11 cellular contexts compared by ENCODE assay signal in genomic region chr10:98404571-98405396, GRCh38. TPM values are rescaled to one million over a fixed set of nuclear protein-coding genes. Genes with fewer than 3 reads are reported as not detected.
DNase-seq lines count a peak whose midpoint lies in the region; ATAC-seq, FAIRE-seq and TF ChIP-seq lines count a peak whose summit lies in the region.
"Had no signal": no experiment of that assay in that cellular context is flagged by ENCODE, and none has a peak within 500 bp of the region (broad histone marks: within the 10 kb centered on the region; RNA-seq: fewer than 3 reads in every experiment).

No MANE protein-coding gene starts in this region.

- no peak for FAIRE-seq in kidney (lab: Jason Lieb, UNC)

- no peaks in the 10 kb centered on the region for H3K9me3 Mint-ChIP-seq in T-helper 2 cell treated with Interferon-gamma antibody and Interleukin-4, amounts not matched to agents 5 μg/mL and 100 μg/mL, for 36 hours
- H3K9me3 Mint-ChIP-seq: stimulated activated naive CD8-positive, alpha-beta T cell treated with anti-CD3 and anti-CD28 coated beads, Interleukin-15, Interleukin-2, amounts not matched to agents 100 ng/mL and 50 ng/mL, for 24 hours had no signal

- intact Hi-C loops in kidney (cut with DNase I), result no loop called here

- H3K9ac ChIP-seq in mucosa of rectum (ENCODE audit: low read depth in 1 of 2, low read length in 2 of 2) (no peak overlapping the region), kidney (ENCODE audit: low read length in 2 of 2) (no peak overlapping the region)

- H3K36me3 Mint-ChIP-seq in T-helper 2 cell treated with Interferon-gamma antibody and Interleukin-4, amounts not matched to agents 5 μg/mL and 100 μg/mL, for 36 hours (ENCODE audit: low read depth), result no peaks in the 10 kb centered on the region

- H3K27ac Mint-ChIP-seq in T-helper 2 cell treated with Interferon-gamma antibody and Interleukin-4, amounts not matched to agents 5 μg/mL and 100 μg/mL, for 36 hours, result peak overlapping the region; percentile 78

- ATAC-seq in GM21786 (IDR thresholded peaks at IDR 0.05; ENCODE audit: unreplicated experiment), result peak; percentile 68
- no peak for ATAC-seq in HG02763 (IDR thresholded peaks at IDR 0.05; ENCODE audit: unreplicated experiment)
- ATAC-seq: HCT116 had no signal

- TF ChIP-seq CTCF in GM10248 (IDR thresholded peaks at IDR 0.05; ENCODE audit: control extremely low read depth, extremely low read depth, low read depth, missing control alignments), result no peak
- TF ChIP-seq CTCF in kidney (IDR thresholded peaks at IDR 0.05; ENCODE audit: borderline replicate concordance, extremely low read depth, insufficient read depth), result no peak

- H3K4me3 ChIP-seq in mucosa of rectum (ENCODE audit: low read length in 2 of 2) (no peak overlapping the region), kidney (ENCODE audit: low read length in 2 of 2) (no peak overlapping the region)

- H3K4me1 ChIP-seq in mucosa of rectum (ENCODE audit: control insufficient read depth in 2 of 2, insufficient read depth in 2 of 2, low read length in 2 of 2) (peaks cover 3 to 17% of the 10 kb centered on the region in 2 donors), kidney (ENCODE audit: control insufficient read depth in 1 of 2, insufficient read depth in 1 of 2, low read depth in 1 of 2, low read length in 2 of 2) (no peaks in the 10 kb centered on the region)

- peak overlapping the region; percentile 32 for H3K4me3 Mint-ChIP-seq in T-helper 2 cell treated with Interferon-gamma antibody and Interleukin-4, amounts not matched to agents 5 μg/mL and 100 μg/mL, for 36 hours
- H3K4me3 Mint-ChIP-seq: stimulated activated naive CD8-positive, alpha-beta T cell treated with anti-CD3 and anti-CD28 coated beads, Interleukin-15, Interleukin-2, amounts not matched to agents 100 ng/mL and 50 ng/mL, for 24 hours had no signal

- CTCF ChIA-PET in GM10248 (lab: Yijun Ruan, JAX), result interaction anchor here (1.4 to 11.9 kb wide), 3 partner anchors 10 to 21 kb away, joined by 3 to 98 read pairs (median 10); no protein-coding TSS in a partner anchor

- H3K27ac ChIP-seq in mucosa of rectum (ENCODE audit: low read depth in 2 of 2, low read length in 2 of 2) (peak overlapping the region; percentile 16), kidney (ENCODE audit: low read depth in 2 of 2, low read length in 2 of 2) (no peak overlapping the region)

- H3K27me3 ChIP-seq in mucosa of rectum (ENCODE audit: control insufficient read depth in 2 of 2, insufficient read depth in 2 of 2, low read length in 2 of 2), result no peaks in the 10 kb centered on the region

- POLR2A ChIA-PET in GM10248 (lab: Yijun Ruan, JAX), result interaction anchor here (0.7 kb wide), 1 partner anchor 8 kb away, joined by 3 read pairs; no protein-coding TSS in a partner anchor

- H3K4me1 Mint-ChIP-seq in T-helper 2 cell treated with Interferon-gamma antibody and Interleukin-4, amounts not matched to agents 5 μg/mL and 100 μg/mL, for 36 hours (ENCODE audit: low read depth), result peaks cover 13% of the 10 kb centered on the region

- DNase-seq in GM10248 (ENCODE audit: extremely low spot score) (peak; percentile 68), kidney (no peak), NCI-H2227 (lab: John Stamatoyannopoulos, UW; ENCODE audit: unreplicated experiment) (no peak), GF-D8 (lab: John Stamatoyannopoulos, UW) (no peak)
- peak; percentile 29 for DNase-seq in T-helper 2 cell treated with Interferon-gamma antibody and Interleukin-4, amounts not matched to agents 5 μg/mL and 100 μg/mL, for 36 hours (ENCODE audit: low spot score)
- DNase-seq: kidney glomerular epithelial cell had no signal

- H3K9me3 ChIP-seq in mucosa of rectum (ENCODE audit: control insufficient read depth in 2 of 2, low read length in 2 of 2) (no peaks in the 10 kb centered on the region), kidney (ENCODE audit: control insufficient read depth in 1 of 2, low read length in 2 of 2) (no peaks in the 10 kb centered on the region)

- H3K36me3 ChIP-seq in mucosa of rectum (ENCODE audit: control insufficient read depth in 2 of 2, insufficient read depth in 2 of 2, low read length in 2 of 2) (peaks cover 0 to 4% of the 10 kb centered on the region in 2 donors), kidney (ENCODE audit: control insufficient read depth in 1 of 2, insufficient read depth in 2 of 2, low read length in 2 of 2) (no peaks in the 10 kb centered on the region)

- no peaks in the 10 kb centered on the region for H3K27me3 Mint-ChIP-seq in T-helper 2 cell treated with Interferon-gamma antibody and Interleukin-4, amounts not matched to agents 5 μg/mL and 100 μg/mL, for 36 hours (ENCODE audit: low read depth)
- H3K27me3 Mint-ChIP-seq: stimulated activated naive CD8-positive, alpha-beta T cell treated with anti-CD3 and anti-CD28 coated beads, Interleukin-15, Interleukin-2, amounts not matched to agents 100 ng/mL and 50 ng/mL, for 24 hours had no signal

RNA-seq across cellular contexts. Expression of gene PYROXD2, which starts 10.2 kb away (rescaled TPM):
- 14.1 TPM for total RNA-seq in kidney
- 7.8 TPM for polyA plus RNA-seq in kidney (ENCODE audit: insufficient read depth, low read depth, low replicate concordance)

RNA-seq across cellular contexts. Expression of gene HPS1, which starts 42.0 kb away (rescaled TPM):
- total RNA-seq in kidney, result 63.3 TPM
- 42.7 TPM for polyA plus RNA-seq in kidney (ENCODE audit: insufficient read depth, low read depth, low replicate concordance)

Comparison
In these comparisons a context has a peak if more than half of its experiments do, and no peak if none do; other contexts are left out.
1. DNase-seq: peak in GM10248 (single experiment) and T-helper 2 cell treated with Interferon-gamma antibody and Interleukin-4, amounts not matched to agents 5 μg/mL and 100 μg/mL, for 36 hours (single experiment); none in kidney (single experiment), NCI-H2227 (single experiment) and GF-D8 (single experiment).
2. H3K27ac ChIP-seq: peak in mucosa of rectum (2 of 2); none in kidney (0 of 2).